In genomic region chr7:26345837-26346236, GRCh38 we compare ENCODE assay signal across 1 cellular context.
TF ChIP-seq lines count a peak whose summit lies in the region.

No MANE protein-coding gene starts in this region.

TF ChIP-seq in GM23338, 12 proteins besides CTCF, POLR2A, EP300 and RAD21 (continued from another document):
- TF ChIP-seq ZNF462 (CRISPR knock-in tag; IDR thresholded peaks at IDR 0.05): no peak
- TF ChIP-seq STAT1 (IDR thresholded peaks at IDR 0.05; ENCODE audit: unreplicated experiment): no peak
- no peak for TF ChIP-seq ZNF331 (CRISPR knock-in tag; IDR thresholded peaks at IDR 0.05; ENCODE audit: low read depth)
- TF ChIP-seq REST (IDR thresholded peaks at IDR 0.05; ENCODE audit: unreplicated experiment): no peak
- TF ChIP-seq EZH2 (IDR thresholded peaks at IDR 0.05; ENCODE audit: low read depth, unreplicated experiment): no peak
- TF ChIP-seq EZH2phosphoT487 (IDR thresholded peaks at IDR 0.05; ENCODE audit: unreplicated experiment): no peak
- TF ChIP-seq ETS1 (IDR thresholded peaks at IDR 0.05): no peak
